ENCODE assay signal across 2 cellular contexts in the genomic region with DNA sequence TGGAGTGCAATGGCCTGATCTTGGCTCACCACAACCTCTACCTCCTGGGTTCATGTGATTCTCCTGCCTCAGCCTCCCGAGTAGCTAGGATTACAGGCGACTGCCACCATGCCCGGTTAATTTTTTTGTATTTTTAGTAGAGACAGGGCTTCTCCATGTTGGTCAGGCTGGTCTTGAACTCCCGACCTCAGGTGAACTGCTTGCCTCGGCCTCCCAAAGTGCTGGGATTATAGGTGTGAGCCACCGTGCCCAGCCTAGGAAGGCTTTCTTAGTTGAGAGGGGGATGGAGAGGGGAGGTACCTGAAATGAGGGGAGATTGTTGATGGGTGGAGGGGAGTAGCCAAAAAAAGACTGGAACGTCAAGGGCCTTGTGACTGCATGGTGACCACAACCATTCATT. TPM values are rescaled to one million over a fixed set of nuclear protein-coding genes. Genes with fewer than 3 reads are reported as not detected.
"Had no signal": no experiment of that assay in that cellular context is flagged by ENCODE, and none has a peak within 500 bp of the region (broad histone marks: within the 10 kb centered on the region; RNA-seq: fewer than 3 reads in every experiment).

No MANE protein-coding gene starts in this region.

RNA-seq across cellular contexts. Expression of gene CLEC18B, which starts 7.4 kb away (rescaled TPM):
- total RNA-seq: urinary bladder had no signal
- polyA plus RNA-seq: naive thymus-derived CD8-positive, alpha-beta T cell had no signal
